In the genomic region with DNA sequence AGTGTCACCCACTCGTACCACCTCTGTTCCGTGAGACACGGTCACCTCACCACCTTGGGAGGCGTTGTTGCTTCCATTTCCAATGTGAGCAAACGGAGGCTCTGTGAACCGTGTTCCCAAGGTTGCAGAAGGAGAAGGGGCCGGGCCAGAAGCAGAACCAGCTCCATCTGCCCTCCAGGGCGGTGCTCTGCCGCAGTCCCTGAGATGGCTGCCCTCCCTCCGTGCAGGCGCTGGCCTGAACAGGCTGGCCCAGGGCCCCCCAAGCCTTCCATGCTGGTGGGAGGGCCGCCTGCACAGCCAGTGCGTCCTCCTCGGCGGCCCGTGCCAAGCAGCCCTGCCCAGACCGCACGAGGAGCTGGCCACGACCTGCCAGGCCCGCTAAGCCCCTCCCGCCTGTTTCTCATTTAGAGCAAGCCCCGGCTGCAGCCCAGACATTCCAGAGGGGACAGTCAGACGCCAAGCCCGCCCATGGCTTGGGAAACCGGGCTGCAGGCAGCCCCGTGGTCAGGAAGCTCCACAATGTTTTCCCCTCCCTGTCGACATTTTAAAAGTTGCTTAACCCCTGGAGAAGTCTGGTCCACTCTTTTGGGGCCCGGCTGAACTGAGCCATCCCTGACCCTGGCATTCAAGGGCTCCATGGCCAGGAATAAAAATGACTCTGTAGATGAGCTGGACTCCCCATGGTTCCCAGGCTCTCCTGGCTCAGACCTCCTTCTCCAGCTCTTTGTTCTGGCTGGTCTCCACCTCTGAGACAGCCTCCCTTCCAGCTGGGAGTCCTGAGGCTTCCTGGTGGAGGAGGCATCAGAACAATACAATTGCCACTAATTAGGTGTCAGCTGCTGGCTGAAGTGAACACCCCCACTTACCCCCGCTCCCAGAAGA, we compare ENCODE assay signal across 8 cellular contexts.
DNase-seq lines count a peak whose midpoint lies in the region; ATAC-seq and TF ChIP-seq lines count a peak whose summit lies in the region.

No MANE protein-coding gene starts in this region.

- peak; percentile 32 for TF ChIP-seq CTCF in endodermal cell (conservative IDR thresholded peaks at IDR 0.05)
- no peak for TF ChIP-seq CTCF in vagina (IDR thresholded peaks at IDR 0.05)

- H3K4me1 ChIP-seq in endodermal cell (ENCODE audit: control insufficient read depth, insufficient read depth, low read length): no peaks in the 10 kb centered on the region
- H3K4me1 ChIP-seq in vagina: peaks cover 21% of the 10 kb centered on the region

- H3K9me3 ChIP-seq in endodermal cell (ENCODE audit: control insufficient read depth, low read length) (no peaks in the 10 kb centered on the region), vagina (no peaks in the 10 kb centered on the region)

- H3K27ac Mint-ChIP-seq in endodermal cell: peak overlapping the region; percentile 72

- H3K36me3 ChIP-seq in endodermal cell (ENCODE audit: control insufficient read depth, insufficient read depth, low read length) (no peaks in the 10 kb centered on the region), vagina (no peaks in the 10 kb centered on the region)

- peaks cover 14% of the 10 kb centered on the region for H3K9me3 Mint-ChIP-seq in endodermal cell

- TF ChIP-seq POLR2A in vagina (IDR thresholded peaks at IDR 0.05): no peak

- intact Hi-C loops in vagina (cut with DNase I): no loop called here

- H3K27me3 ChIP-seq in endodermal cell (ENCODE audit: control insufficient read depth, insufficient read depth, low read length, poor library complexity, severe bottlenecking): no peaks in the 10 kb centered on the region
- H3K27me3 ChIP-seq in vagina: no peaks in the 10 kb centered on the region

- no peak overlapping the region for H3K9ac ChIP-seq in endodermal cell (ENCODE audit: extremely low read depth, low read length, poor library complexity, severe bottlenecking)

- H3K27ac ChIP-seq in endodermal cell (ENCODE audit: low read depth, low read length): peak overlapping the region; percentile 40
- H3K27ac ChIP-seq in vagina: peak overlapping the region; percentile 79

- WGBS in endodermal cell (ENCODE audit: insufficient coverage in 1 of 2, insufficient read length in 1 of 2), 2 experiments: 63 to 67% methylated on average over 17 to 29 of the region's 29 CpGs

- no peak for ATAC-seq in GM21423 (IDR thresholded peaks at IDR 0.05; ENCODE audit: unreplicated experiment)
- ATAC-seq in GM18870 (IDR thresholded peaks at IDR 0.05; ENCODE audit: unreplicated experiment): no peak

- peaks cover 4% of the 10 kb centered on the region for H3K27me3 Mint-ChIP-seq in endodermal cell (ENCODE audit: insufficient read depth)

- DNase-seq in NOMO-1 (lab: John Stamatoyannopoulos, UW; ENCODE audit: unreplicated experiment in 2 of 2) (peak; percentile 17 to 30), NOMO-1 treated with dmso at 0.1 percent for 144 hours (lab: John Stamatoyannopoulos, UW; ENCODE audit: unreplicated experiment) (no peak), endodermal cell (peak; percentile 92), medulla oblongata (ENCODE audit: extremely low spot score) (peak; percentile 35), vagina (ENCODE audit: extremely low spot score in 2 of 2) (peak in 1 of 2 donors; percentile 94), cerebellar nuclear complex (lab: John Stamatoyannopoulos, UW) (no peak)

- no peaks in the 10 kb centered on the region for H3K36me3 Mint-ChIP-seq in endodermal cell (ENCODE audit: low read depth)

- peaks cover 5% of the 10 kb centered on the region for H3K4me1 Mint-ChIP-seq in endodermal cell

- H3K4me3 ChIP-seq in endodermal cell (ENCODE audit: low read length) (no peak overlapping the region), vagina (peak overlapping the region; percentile 11 to 21)

- no peak overlapping the region for H3K4me3 Mint-ChIP-seq in endodermal cell

Comparison
In these comparisons a context has a peak if more than half of its experiments do, and no peak if none do; other contexts are left out.
1. DNase-seq: peak in NOMO-1 (2 of 2), endodermal cell (single experiment) and medulla oblongata (single experiment); none in NOMO-1 treated with dmso at 0.1 percent for 144 hours (single experiment) and cerebellar nuclear complex (0 of 2).